In the genomic region with DNA sequence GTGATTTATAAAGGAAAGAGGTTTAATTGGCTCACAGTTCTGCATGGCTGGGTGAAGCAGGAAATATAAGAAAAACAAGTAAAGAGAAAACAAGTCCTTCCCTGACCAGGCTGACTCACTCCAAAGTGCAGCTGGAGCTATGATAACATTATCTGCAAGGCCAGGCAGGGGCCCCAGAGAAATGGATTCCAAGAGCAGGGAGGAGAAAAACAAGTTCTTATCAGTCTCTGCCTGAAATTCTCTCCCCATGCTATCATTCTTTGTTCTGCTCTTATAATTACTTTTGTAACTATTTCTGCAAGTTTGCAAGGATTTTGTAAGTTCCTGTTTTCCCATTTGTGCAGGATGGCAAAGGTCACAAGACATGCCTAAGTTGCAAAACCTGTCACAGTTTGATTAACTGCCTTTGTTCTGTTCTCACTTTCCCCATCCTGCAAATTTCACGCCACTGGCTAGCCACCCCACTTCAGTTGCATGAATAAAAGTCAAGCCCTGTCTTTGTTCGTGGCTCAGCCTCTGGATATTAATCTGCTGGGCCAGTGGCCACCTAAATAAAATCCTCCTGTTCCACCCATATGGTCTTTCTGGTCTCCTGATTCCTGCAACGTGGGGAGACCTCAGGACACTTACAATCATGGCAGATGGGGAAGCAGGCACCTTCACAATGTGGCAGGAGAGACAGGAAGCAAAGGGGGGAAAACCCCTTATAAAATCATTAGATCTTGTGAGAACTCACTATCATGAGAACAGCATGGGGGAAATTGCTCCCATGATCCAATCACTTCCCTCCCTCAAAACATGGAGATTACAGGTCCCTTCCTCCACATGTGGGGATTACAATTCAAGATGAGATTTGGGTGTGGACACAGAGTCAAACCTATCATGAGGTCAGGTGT, we compare ENCODE assay signal across 8 cellular contexts. TPM values are rescaled to one million over a fixed set of nuclear protein-coding genes. Genes with fewer than 3 reads are reported as not detected.
DNase-seq lines count a peak whose midpoint lies in the region; ATAC-seq, FAIRE-seq and TF ChIP-seq lines count a peak whose summit lies in the region.

No MANE protein-coding gene starts in this region.

- H3K36me3 ChIP-seq in stomach, result peaks cover 0 to 13% (median 0%) of the 10 kb centered on the region in 4 donors

- H3K4me1 Mint-ChIP-seq in immature natural killer cell, result peaks cover 27 to 28% of the 10 kb centered on the region in 2 donors
- no peaks in the 10 kb centered on the region for H3K4me1 Mint-ChIP-seq in stimulated activated naive B cell treated with anti-CD40 and anti-IgM and Interleukin-4, amounts not matched to agents 10 μg/mL and 1 μg/mL and 100 μg/mL, for 72 hours

- H3K36me3 Mint-ChIP-seq in immature natural killer cell, result peaks cover 0 to 4% (median 0%) of the 10 kb centered on the region in 3 donors
- no peaks in the 10 kb centered on the region for H3K36me3 Mint-ChIP-seq in stimulated activated naive B cell treated with anti-CD40 and anti-IgM and Interleukin-4, amounts not matched to agents 10 μg/mL and 1 μg/mL and 100 μg/mL, for 72 hours

- no peak for TF ChIP-seq EP300 in stomach (IDR thresholded peaks at IDR 0.05)

- H3K27me3 Mint-ChIP-seq in immature natural killer cell (ENCODE audit: low read depth in 3 of 3), result peaks cover 0 to 8% (median 2%) of the 10 kb centered on the region in 3 donors
- H3K27me3 Mint-ChIP-seq in stimulated activated naive B cell treated with anti-CD40 and anti-IgM and Interleukin-4, amounts not matched to agents 10 μg/mL and 1 μg/mL and 100 μg/mL, for 72 hours, result peaks cover 0 to 4% of the 10 kb centered on the region in 2 donors

- no peak for TF ChIP-seq POLR2A in stomach (IDR thresholded peaks at IDR 0.05)

- peak overlapping the region in 4 of 5 donors; percentile 11 to 65 (median 46) for H3K4me3 Mint-ChIP-seq in immature natural killer cell
- no peak overlapping the region for H3K4me3 Mint-ChIP-seq in stimulated activated naive B cell treated with anti-CD40 and anti-IgM and Interleukin-4, amounts not matched to agents 10 μg/mL and 1 μg/mL and 100 μg/mL, for 72 hours

- peaks cover 8 to 19% (median 14%) of the 10 kb centered on the region in 4 donors for H3K4me1 ChIP-seq in stomach

- peak overlapping the region; percentile 85 for H3K27ac ChIP-seq in HL-60 (replicated peaks)
- peak overlapping the region; percentile 69 to 87 (median 74) for H3K27ac ChIP-seq in stomach

- peaks cover 0 to 2% (median 0%) of the 10 kb centered on the region in 6 donors for H3K9me3 Mint-ChIP-seq in immature natural killer cell
- H3K9me3 Mint-ChIP-seq in stimulated activated naive B cell treated with anti-CD40 and anti-IgM and Interleukin-4, amounts not matched to agents 10 μg/mL and 1 μg/mL and 100 μg/mL, for 72 hours, result no peaks in the 10 kb centered on the region

- H3K9me3 ChIP-seq in stomach, result no peaks in the 10 kb centered on the region

- no peak overlapping the region for H3K4me3 ChIP-seq in HL-60 (replicated peaks; ENCODE audit: insufficient read depth, low read length)
- no peak overlapping the region for H3K4me3 ChIP-seq in stomach

- no peak for TF ChIP-seq CTCF in HL-60 (IDR thresholded peaks at IDR 0.05; ENCODE audit: insufficient read depth, low read length)
- TF ChIP-seq CTCF in stomach (IDR thresholded peaks at IDR 0.05), result no peak
- no peak for TF ChIP-seq CTCF in D721Med (IDR thresholded peaks at IDR 0.05; ENCODE audit: insufficient read depth, missing control alignments)

- intact Hi-C loops in stomach (cut with DNase I; ENCODE audit: low total_unique reads), result no loop called here

- H3K27ac Mint-ChIP-seq in immature natural killer cell, result peak overlapping the region in 3 of 6 donors; percentile 40 to 51 (median 45)
- H3K27ac Mint-ChIP-seq in stimulated activated naive B cell treated with anti-CD40 and anti-IgM and Interleukin-4, amounts not matched to agents 10 μg/mL and 1 μg/mL and 100 μg/mL, for 72 hours, result no peak overlapping the region

- no peak for FAIRE-seq in D721Med (lab: Jason Lieb, UNC)

- no peaks in the 10 kb centered on the region for H3K27me3 ChIP-seq in HL-60 (ENCODE audit: insufficient read depth, poor library complexity, severe bottlenecking)
- no peaks in the 10 kb centered on the region for H3K27me3 ChIP-seq in stomach

- no peak for ATAC-seq in stimulated activated naive B cell treated with anti-CD40 and anti-IgM and Interleukin-4, amounts not matched to agents 10 μg/mL and 1 μg/mL and 100 μg/mL, for 72 hours (replicated peaks)

- DNase-seq in HL-60 (ENCODE audit: low read depth in 1 of 2, low spot score in 1 of 2), result peak; percentile 35 to 90
- peak; percentile 43 for DNase-seq in astrocyte of the hippocampus (ENCODE audit: low read depth, low spot score)
- DNase-seq in immature natural killer cell, result no peak
- peak; percentile 76 for DNase-seq in stomach
- no peak for DNase-seq in stimulated activated naive B cell treated with anti-CD40 and anti-IgM and Interleukin-4, amounts not matched to agents 10 μg/mL and 1 μg/mL and 100 μg/mL, for 72 hours
- no peak for DNase-seq in NCI-H187 (lab: John Stamatoyannopoulos, UW)
- DNase-seq in activated gamma-delta T cell treated with Interleukin-2 at 50 U/mL for 16 hours, result no peak
- no peak for DNase-seq in D721Med (ENCODE audit: insufficient read length, low spot score)

- 10 to 17% (median 14%) methylated on average over 3 of the region's 3 CpGs for WGBS in stomach, 5 donors

RNA-seq across cellular contexts. Expression of gene ABCA9, which starts 13.1 kb away (rescaled TPM):
- polyA plus RNA-seq in immature natural killer cell (under 1 TPM in 1 of 3 donors, not detected in 2; 0.47 TPM), stomach (1 to 10 TPM; 1.4 to 2.3 (median 1.7) TPM)
- 10 to 100 TPM in 3 of 5 donors, 1 to 10 TPM in 2; 4.1 to 38.5 (median 30.4) TPM for total RNA-seq in stomach

Comparison
In these comparisons a context has a peak if more than half of its experiments do, and no peak if none do; other contexts are left out.
1. DNase-seq: peak in HL-60 (2 of 2), astrocyte of the hippocampus (single experiment) and stomach (single experiment); none in immature natural killer cell (0 of 3), stimulated activated naive B cell treated with anti-CD40 and anti-IgM and Interleukin-4, amounts not matched to agents 10 μg/mL and 1 μg/mL and 100 μg/mL, for 72 hours (single experiment), NCI-H187 (0 of 2), activated gamma-delta T cell treated with Interleukin-2 at 50 U/mL for 16 hours (single experiment) and D721Med (single experiment).
2. H3K4me3 Mint-ChIP-seq: peak in immature natural killer cell (4 of 5); none in stimulated activated naive B cell treated with anti-CD40 and anti-IgM and Interleukin-4, amounts not matched to agents 10 μg/mL and 1 μg/mL and 100 μg/mL, for 72 hours (0 of 2).